ENCODE assay signal across 10 cellular contexts in the genomic region with DNA sequence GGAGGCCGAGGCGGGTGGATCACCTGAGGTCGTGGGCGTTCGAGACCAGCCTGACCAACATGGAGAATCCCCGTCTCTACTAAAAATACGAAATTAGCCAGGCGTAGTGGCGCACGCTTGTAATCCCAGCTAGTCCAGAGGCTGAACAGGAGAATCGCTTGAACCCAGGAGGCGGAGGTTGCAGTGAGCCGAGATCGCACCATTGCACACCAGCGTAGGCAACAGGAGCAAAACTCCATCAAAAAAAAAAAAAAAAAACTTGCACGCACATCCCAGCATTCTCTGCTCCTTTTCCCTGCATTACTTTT. TPM values are rescaled to one million over a fixed set of nuclear protein-coding genes. Genes with fewer than 3 reads are reported as not detected.
A peak's percentile ranks its signal among the peaks of the same experiment; 100 is the strongest.
DNase-seq lines count a peak whose midpoint lies in the region; ATAC-seq and TF ChIP-seq lines count a peak whose summit lies in the region.
"Had no signal": no experiment of that assay in that cellular context is flagged by ENCODE, and none has a peak within 500 bp of the region (broad histone marks: within the 10 kb centered on the region; RNA-seq: fewer than 3 reads in every experiment).

No MANE protein-coding gene starts in this region.

- no peaks in the 10 kb centered on the region for H3K27me3 Mint-ChIP-seq in activated naive CD4-positive, alpha-beta T cell treated with anti-CD3 and anti-CD28 coated beads for 36 hours (ENCODE audit: low read depth)
- no peaks in the 10 kb centered on the region for H3K27me3 Mint-ChIP-seq in naive B cell

- H3K9me3 Mint-ChIP-seq in activated naive CD4-positive, alpha-beta T cell treated with anti-CD3 and anti-CD28 coated beads for 36 hours = no peaks in the 10 kb centered on the region
- H3K9me3 Mint-ChIP-seq in naive B cell = no peaks in the 10 kb centered on the region

- no peaks in the 10 kb centered on the region for H3K36me3 ChIP-seq in transverse colon
- H3K36me3 ChIP-seq: BE2C had no signal

- peaks cover 39% of the 10 kb centered on the region for H3K4me1 Mint-ChIP-seq in activated naive CD4-positive, alpha-beta T cell treated with anti-CD3 and anti-CD28 coated beads for 36 hours (ENCODE audit: low read depth)
- peaks cover 15 to 31% (median 26%) of the 10 kb centered on the region in 3 donors for H3K4me1 Mint-ChIP-seq in naive B cell

- no peak for TF ChIP-seq EP300 in transverse colon (IDR thresholded peaks at IDR 0.05; ENCODE audit: low read depth)

- TF ChIP-seq CTCF in transverse colon (IDR thresholded peaks at IDR 0.05) = no peak

- DNase-seq in activated naive CD4-positive, alpha-beta T cell treated with anti-CD3 and anti-CD28 coated beads for 36 hours = no peak
- no peak for DNase-seq in activated naive CD4-positive, alpha-beta T cell (lab: John Stamatoyannopoulos, UW)
- DNase-seq in naive B cell (no peak), transverse colon (no peak), NCI-H187 treated with DMSO at 0.1 percent for 48 hours (lab: John Stamatoyannopoulos, UW) (no peak), cerebellum (ENCODE audit: low spot score) (no peak)
- DNase-seq in activated CD8-positive, alpha-beta memory T cell treated with anti-CD3 and anti-CD28 coated beads, Interleukin-2, amount 50 U/mL, for 48 hours = no peak

- H3K4me3 ChIP-seq in transverse colon = no peak overlapping the region

- H3K4me1 ChIP-seq in transverse colon = peaks cover 13 to 39% (median 27%) of the 10 kb centered on the region in 4 donors
- H3K4me1 ChIP-seq: BE2C had no signal

- CTCF ChIA-PET in activated naive CD4-positive, alpha-beta T cell treated with anti-CD3 and anti-CD28 coated beads for 36 hours (lab: Charles Lee) = interaction anchor here (1.6 to 2.1 kb wide), 2 partner anchors 9 to 165 kb away, joined by 4 to 6 read pairs; a partner anchor contains a TSS

- no peak for TF ChIP-seq POLR2A in transverse colon (IDR thresholded peaks at IDR 0.05)

- intact Hi-C loops in activated naive CD4-positive, alpha-beta T cell treated with anti-CD3 and anti-CD28 coated beads for 36 hours (cut with micrococcal nuclease) = loop anchor here (5.0 kb wide), 1 partner anchor 120 kb away; no protein-coding TSS in a partner anchor
- intact Hi-C loops in transverse colon (cut with DNase I; ENCODE audit: low total_unique reads) = no loop called here

- no peak overlapping the region for H3K27ac Mint-ChIP-seq in activated naive CD4-positive, alpha-beta T cell treated with anti-CD3 and anti-CD28 coated beads for 36 hours
- peak overlapping the region in 4 of 6 donors; percentile 54 to 94 (median 71) for H3K27ac Mint-ChIP-seq in naive B cell

- peak overlapping the region; percentile 74 for H3K4me3 Mint-ChIP-seq in activated naive CD4-positive, alpha-beta T cell treated with anti-CD3 and anti-CD28 coated beads for 36 hours
- H3K4me3 Mint-ChIP-seq in naive B cell = peak overlapping the region in 6 of 8 donors; percentile 86 to 93 (median 91)

- peaks cover 1% of the 10 kb centered on the region for H3K36me3 Mint-ChIP-seq in activated naive CD4-positive, alpha-beta T cell treated with anti-CD3 and anti-CD28 coated beads for 36 hours (ENCODE audit: low read depth)
- H3K36me3 Mint-ChIP-seq in naive B cell = no peaks in the 10 kb centered on the region

- no peaks in the 10 kb centered on the region for H3K9me3 ChIP-seq in transverse colon
- H3K9me3 ChIP-seq: BE2C, SJSA1 had no signal

- 94% methylated on average over 16 of the region's 16 CpGs; no CpG with 5 or more reads in 1 of the 2 donors for WGBS in transverse colon (ENCODE audit: low coverage in 1 of 2), 2 donors

- no peaks in the 10 kb centered on the region for H3K27me3 ChIP-seq in transverse colon
- H3K27me3 ChIP-seq: BE2C, SJSA1 had no signal

- in situ Hi-C loops in transverse colon (cut with MboI; ENCODE audit: low pct_ligation_motif_present in 1 of 4, low pct_unique_long_range_greater_than_20kb in 1 of 4, low sequenced_read_pairs in 3 of 4) = no loop called here

- peak overlapping the region; percentile 86 for H3K27ac ChIP-seq in angular gyrus (ENCODE audit: low read depth, low read length)
- H3K27ac ChIP-seq in transverse colon = peak overlapping the region; percentile 95 to 100 (median 99)

- no peak for ATAC-seq in naive B cell (ENCODE audit: low read depth in 2 of 2)

RNA-seq across cellular contexts. Expression of a gene that starts 0.9 kb away (rescaled TPM):
- total RNA-seq in activated naive CD4-positive, alpha-beta T cell treated with anti-CD3 and anti-CD28 coated beads for 36 hours = 10 to 100 TPM; 19.5 to 21.0 TPM
- 10 to 100 TPM; 15.9 to 22.4 (median 20.8) TPM for polyA plus RNA-seq in naive B cell (ENCODE audit: low read depth in 6 of 6)
- 10 to 100 TPM; 18.7 to 60.8 (median 40.0) TPM for total RNA-seq in transverse colon
- total RNA-seq in cerebellum = 23.0 TPM

RNA-seq across cellular contexts. Expression of a gene that starts 9.2 kb away (rescaled TPM):
- 10 to 100 TPM; 46.7 to 47.6 TPM for total RNA-seq in activated naive CD4-positive, alpha-beta T cell treated with anti-CD3 and anti-CD28 coated beads for 36 hours
- 10 to 100 TPM; 20.6 to 59.8 (median 27.8) TPM for polyA plus RNA-seq in naive B cell (ENCODE audit: low read depth in 6 of 6)
- total RNA-seq in transverse colon = 100 to 1,000 TPM in 2 of 4 donors, 10 to 100 TPM in 2; 44.8 to 187 (median 117) TPM
- 192 TPM for total RNA-seq in cerebellum

RNA-seq across cellular contexts. Expression of a gene that starts 57.9 kb away (rescaled TPM):
- total RNA-seq in activated naive CD4-positive, alpha-beta T cell treated with anti-CD3 and anti-CD28 coated beads for 36 hours = 1 to 10 TPM; 3.5 to 3.7 TPM
- polyA plus RNA-seq in naive B cell (ENCODE audit: low read depth in 6 of 6) = under 1 TPM in 3 of 6 donors, not detected in 3; 0.21 to 0.40 (median 0.38) TPM
- total RNA-seq in transverse colon = 10 to 100 TPM in 3 of 4 donors, 1 to 10 TPM in 1; 8.6 to 16.7 (median 10.5) TPM
- total RNA-seq in cerebellum = 3.5 TPM
